ENCODE assay signal across 10 cellular contexts in the genomic region with DNA sequence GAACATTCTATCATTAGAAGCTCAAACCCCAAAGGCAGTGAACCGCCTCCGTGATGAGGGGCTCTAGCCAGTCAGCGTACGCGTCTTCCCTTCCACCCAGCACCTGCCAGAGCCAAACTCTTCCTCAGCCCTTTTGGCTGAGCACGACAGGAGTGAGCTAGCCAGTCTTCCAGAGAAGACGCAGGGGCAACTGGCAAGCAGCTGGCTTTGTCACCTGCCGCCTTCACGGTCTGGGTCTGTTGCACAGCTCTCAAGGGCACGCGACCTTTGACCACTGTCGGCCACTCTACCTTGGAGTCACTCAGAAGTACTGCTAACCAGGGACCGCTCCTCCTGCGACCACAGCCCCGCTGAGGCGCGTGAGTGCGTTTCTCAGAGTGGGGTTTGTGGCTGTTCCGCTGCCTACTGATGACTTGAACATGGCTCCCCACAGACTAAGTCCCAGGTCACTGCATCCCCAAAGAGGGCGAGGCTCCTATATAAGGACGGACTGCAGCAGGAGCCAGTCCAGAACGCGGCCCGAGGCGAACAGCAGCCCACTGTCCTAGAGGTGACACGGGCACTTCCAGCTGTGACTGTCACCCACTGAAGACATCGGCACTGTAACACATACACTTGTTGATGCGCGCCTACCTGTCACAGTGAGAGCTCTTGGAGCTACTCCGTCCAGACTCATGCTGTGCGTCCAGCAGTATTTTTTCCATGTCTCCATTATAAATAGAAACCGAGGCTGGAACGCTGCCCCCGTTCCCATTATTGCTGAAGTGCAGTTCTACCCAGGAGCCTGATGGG. TPM values are rescaled to one million over a fixed set of nuclear protein-coding genes. Genes with fewer than 3 reads are reported as not detected.
DNase-seq lines count a peak whose midpoint lies in the region; ATAC-seq and TF ChIP-seq lines count a peak whose summit lies in the region.
"Had no signal": no experiment of that assay in that cellular context is flagged by ENCODE, and none has a peak within 500 bp of the region (broad histone marks: within the 10 kb centered on the region; RNA-seq: fewer than 3 reads in every experiment).

No MANE protein-coding gene starts in this region.

- H3K27ac ChIP-seq in lower lobe of right lung: peak overlapping the region; percentile 15
- H3K27ac ChIP-seq in upper lobe of right lung: peak overlapping the region; percentile 36
- H3K27ac ChIP-seq: brain microvascular endothelial cell had no signal

- no peak for DNase-seq in activated naive CD4-positive, alpha-beta T cell treated with anti-CD3 and anti-CD28 coated beads, Interleukin-2, amount 50 U/mL, for 16 hours
- DNase-seq in activated naive CD4-positive, alpha-beta T cell treated with anti-CD3 and anti-CD28 coated beads, Interleukin-2, amount 50 U/mL, for 72 hours (ENCODE audit: low spot score in 2 of 2): no peak
- DNase-seq in lower lobe of right lung: no peak
- no peak for DNase-seq in upper lobe of right lung
- no peak for DNase-seq in HAP-1 (ENCODE audit: low spot score in 2 of 2)
- DNase-seq in SHP77 (lab: John Stamatoyannopoulos, UW): no peak
- no peak for DNase-seq in nucleus accumbens (lab: John Stamatoyannopoulos, UW)
- DNase-seq: NCI-H524 treated with DMSO at 0.1 percent for 48 hours had no signal

- peak overlapping the region; percentile 84 for H3K4me3 Mint-ChIP-seq in activated naive CD4-positive, alpha-beta T cell treated with anti-CD3 and anti-CD28 coated beads, Interleukin-2, amount 50 U/mL, for 24 hours

- H3K27me3 ChIP-seq in lower lobe of right lung (ENCODE audit: low read depth) (no peaks in the 10 kb centered on the region), upper lobe of right lung (no peaks in the 10 kb centered on the region), HAP-1 (ENCODE audit: low read depth) (no peaks in the 10 kb centered on the region)
- H3K27me3 ChIP-seq: brain microvascular endothelial cell had no signal

- peaks cover 7% of the 10 kb centered on the region for H3K36me3 Mint-ChIP-seq in activated naive CD4-positive, alpha-beta T cell treated with anti-CD3 and anti-CD28 coated beads, Interleukin-2, amount 50 U/mL, for 24 hours
- peaks cover 12 to 80% of the 10 kb centered on the region in 2 donors for H3K36me3 Mint-ChIP-seq in activated naive CD4-positive, alpha-beta T cell treated with anti-CD3 and anti-CD28 coated beads, Interleukin-2, amount 50 U/mL, for 72 hours

- H3K9me3 ChIP-seq in lower lobe of right lung: no peaks in the 10 kb centered on the region
- H3K9me3 ChIP-seq in upper lobe of right lung: no peaks in the 10 kb centered on the region
- H3K9me3 ChIP-seq in HAP-1: no peaks in the 10 kb centered on the region

- in situ Hi-C loops in HAP-1 (cut with MboI; ENCODE audit: low sequenced_read_pairs): no loop called here

- H3K9me3 Mint-ChIP-seq in activated naive CD4-positive, alpha-beta T cell treated with anti-CD3 and anti-CD28 coated beads, Interleukin-2, amount 50 U/mL, for 24 hours: no peaks in the 10 kb centered on the region
- no peaks in the 10 kb centered on the region for H3K9me3 Mint-ChIP-seq in activated naive CD4-positive, alpha-beta T cell treated with anti-CD3 and anti-CD28 coated beads, Interleukin-2, amount 50 U/mL, for 72 hours

- H3K27ac Mint-ChIP-seq in activated naive CD4-positive, alpha-beta T cell treated with anti-CD3 and anti-CD28 coated beads, Interleukin-2, amount 50 U/mL, for 24 hours: peak overlapping the region; percentile 93
- H3K27ac Mint-ChIP-seq in activated naive CD4-positive, alpha-beta T cell treated with anti-CD3 and anti-CD28 coated beads, Interleukin-2, amount 50 U/mL, for 72 hours: peak overlapping the region; percentile 75 to 93

- TF ChIP-seq CTCF in lower lobe of right lung (IDR thresholded peaks at IDR 0.05) (no peak), upper lobe of right lung (IDR thresholded peaks at IDR 0.05) (no peak)

- H3K27me3 Mint-ChIP-seq in activated naive CD4-positive, alpha-beta T cell treated with anti-CD3 and anti-CD28 coated beads, Interleukin-2, amount 50 U/mL, for 24 hours: no peaks in the 10 kb centered on the region

- H3K4me1 ChIP-seq in lower lobe of right lung: peaks cover 20% of the 10 kb centered on the region
- peaks cover 12% of the 10 kb centered on the region for H3K4me1 ChIP-seq in upper lobe of right lung
- H3K4me1 ChIP-seq in HAP-1: peaks cover 5% of the 10 kb centered on the region; the same call in 1 of the 2 replicates

- ATAC-seq in activated naive CD4-positive, alpha-beta T cell treated with anti-CD3 and anti-CD28 coated beads, Interleukin-2, amount 50 U/mL, for 72 hours: peak; percentile 36 to 38
- ATAC-seq in lower lobe of right lung (no peak), upper lobe of right lung (no peak)

- H3K4me1 Mint-ChIP-seq in activated naive CD4-positive, alpha-beta T cell treated with anti-CD3 and anti-CD28 coated beads, Interleukin-2, amount 50 U/mL, for 24 hours: peaks cover 88% of the 10 kb centered on the region

- peaks cover 38% of the 10 kb centered on the region for H3K36me3 ChIP-seq in lower lobe of right lung
- peaks cover 31% of the 10 kb centered on the region for H3K36me3 ChIP-seq in upper lobe of right lung
- peaks cover 34% of the 10 kb centered on the region for H3K36me3 ChIP-seq in HAP-1 (replicated peaks)

- intact Hi-C loops in lower lobe of right lung (cut with DNase I) (no loop called here), upper lobe of right lung (cut with DNase I) (no loop called here)

- H3K4me3 ChIP-seq in lower lobe of right lung (no peak overlapping the region), upper lobe of right lung (no peak overlapping the region), HAP-1 (no peak overlapping the region)

RNA-seq across cellular contexts. Expression of a gene that starts 8.4 kb away (rescaled TPM):
- total RNA-seq in activated naive CD4-positive, alpha-beta T cell treated with anti-CD3 and anti-CD28 coated beads, Interleukin-2, amount 50 U/mL, for 72 hours: 100 to 1,000 TPM in 1 of 2 donors, 10 to 100 TPM in 1; 21.4 to 182 TPM
- total RNA-seq in lower lobe of right lung: 38.9 TPM
- 38.2 TPM for total RNA-seq in upper lobe of right lung

Comparison
In these comparisons a context has a peak if more than half of its experiments do, and no peak if none do; other contexts are left out.
1. ATAC-seq: peak in activated naive CD4-positive, alpha-beta T cell treated with anti-CD3 and anti-CD28 coated beads, Interleukin-2, amount 50 U/mL, for 72 hours (2 of 2); none in lower lobe of right lung (0 of 2) and upper lobe of right lung (single experiment).